In genomic region chr6:404685-405423, GRCh38 we compare ENCODE assay signal across 16 cellular contexts. TPM values are rescaled to one million over a fixed set of nuclear protein-coding genes. Genes with fewer than 3 reads are reported as not detected.
DNase-seq lines count a peak whose midpoint lies in the region; ATAC-seq and TF ChIP-seq lines count a peak whose summit lies in the region.
"Had no signal": no experiment of that assay in that cellular context is flagged by ENCODE, and none has a peak within 500 bp of the region (broad histone marks: within the 10 kb centered on the region; RNA-seq: fewer than 3 reads in every experiment).

No MANE protein-coding gene starts in this region.

- H3K27ac ChIP-seq in Karpas-422 (ENCODE audit: low read length): no peak overlapping the region
- H3K27ac ChIP-seq: GM23248 had no signal

- H3K4me1 ChIP-seq in Karpas-422 (ENCODE audit: low read length): no peaks in the 10 kb centered on the region

- H3K9ac ChIP-seq in Karpas-422 (ENCODE audit: low read length): no peak overlapping the region
- H3K9ac ChIP-seq: GM23248 had no signal

- CTCF ChIA-PET in T-cell (lab: Charles Lee): interaction anchor here in 1 of 2 donors (1.6 kb wide), 1 partner anchor 11 kb away, joined by 4 read pairs; no protein-coding TSS in a partner anchor

- peaks cover 32 to 36% of the 10 kb centered on the region in 2 donors for H3K4me1 Mint-ChIP-seq in natural killer cell treated with Interleukin-12 subunit alpha and Interleukin-12 subunit beta and Interleukin-15 and Interleukin-18, amount 100 ng/mL, for 72 hours (ENCODE audit: low read depth in 2 of 2)
- H3K4me1 Mint-ChIP-seq in natural killer cell: peaks cover 0 to 5% of the 10 kb centered on the region in 2 donors
- peaks cover 31 to 45% (median 43%) of the 10 kb centered on the region in 3 donors for H3K4me1 Mint-ChIP-seq in T-cell
- H3K4me1 Mint-ChIP-seq in activated naive CD8-positive, alpha-beta T cell treated with anti-CD3 and anti-CD28 coated beads, Interleukin-2, amount 10 ng/mL, durations not matched to agents 7 days and 5 days: peaks cover 71% of the 10 kb centered on the region

- no peaks in the 10 kb centered on the region for H3K27me3 ChIP-seq in Karpas-422 (ENCODE audit: low read length)

- H3K4me3 Mint-ChIP-seq in natural killer cell treated with Interleukin-12 subunit alpha and Interleukin-12 subunit beta and Interleukin-15 and Interleukin-18, amount 100 ng/mL, for 72 hours: no peak overlapping the region
- H3K4me3 Mint-ChIP-seq in natural killer cell (no peak overlapping the region), T-cell (peak overlapping the region; percentile 66 to 77 (median 69))
- peak overlapping the region; percentile 79 for H3K4me3 Mint-ChIP-seq in activated naive CD8-positive, alpha-beta T cell treated with anti-CD3 and anti-CD28 coated beads, Interleukin-2, amount 10 ng/mL, durations not matched to agents 7 days and 5 days

- no peaks in the 10 kb centered on the region for H3K9me3 ChIP-seq in Karpas-422 (ENCODE audit: low read length)

- no peak overlapping the region for H2AFZ ChIP-seq in Karpas-422 (ENCODE audit: low read length)
- H2AFZ ChIP-seq: GM23248 had no signal

- no peak for TF ChIP-seq CTCF in natural killer cell (IDR thresholded peaks at IDR 0.05)

- POLR2A ChIA-PET in T-cell (lab: Charles Lee): interaction anchor here in 1 of 2 donors (0.5 kb wide), 1 partner anchor 93 kb away, joined by 3 read pairs; no protein-coding TSS in a partner anchor
- POLR2A ChIA-PET in activated naive CD8-positive, alpha-beta T cell treated with anti-CD3 and anti-CD28 coated beads, Interleukin-2, amount 10 ng/mL, durations not matched to agents 7 days and 5 days (lab: Charles Lee): interaction anchor here (1.0 to 7.5 kb wide), 14 partner anchors 11 to 120 kb away, joined by 3 to 128 read pairs (median 6); partner anchors contain the start of gene IRF4

- no peak overlapping the region for H3K4me3 ChIP-seq in Karpas-422 (ENCODE audit: low read length)
- H3K4me3 ChIP-seq: GM23248 had no signal

- DNase-seq in natural killer cell treated with Interleukin-12 subunit alpha and Interleukin-12 subunit beta and Interleukin-15 and Interleukin-18, amount 100 ng/mL, for 72 hours (ENCODE audit: low spot score): no peak
- DNase-seq in natural killer cell (no peak), T-cell (peak in 9 of 34 experiments; percentile 5 to 37 (median 23)), G401 (ENCODE audit: low spot score) (no peak), A172 (ENCODE audit: low spot score) (no peak), Karpas-422 (no peak), NCI-H510A treated with DMSO at 0.1 percent for 48 hours (lab: John Stamatoyannopoulos, UW) (no peak)
- no peak for DNase-seq in activated naive CD8-positive, alpha-beta T cell treated with anti-CD3 and anti-CD28 coated beads, Interleukin-2, amount 10 ng/mL, durations not matched to agents 7 days and 5 days
- DNase-seq: GM23248, Kasumi-1, mammary epithelial cell, NCI-H1930, NCI-H82, trophoblast cell had no signal

- no peaks in the 10 kb centered on the region for H3K36me3 ChIP-seq in Karpas-422 (ENCODE audit: insufficient read depth, low read length)

- no peaks in the 10 kb centered on the region for H3K9me3 Mint-ChIP-seq in natural killer cell treated with Interleukin-12 subunit alpha and Interleukin-12 subunit beta and Interleukin-15 and Interleukin-18, amount 100 ng/mL, for 72 hours
- H3K9me3 Mint-ChIP-seq in natural killer cell: no peaks in the 10 kb centered on the region
- H3K9me3 Mint-ChIP-seq in T-cell: no peaks in the 10 kb centered on the region
- H3K9me3 Mint-ChIP-seq in activated naive CD8-positive, alpha-beta T cell treated with anti-CD3 and anti-CD28 coated beads, Interleukin-2, amount 10 ng/mL, durations not matched to agents 7 days and 5 days: no peaks in the 10 kb centered on the region

- H3K36me3 Mint-ChIP-seq in natural killer cell treated with Interleukin-12 subunit alpha and Interleukin-12 subunit beta and Interleukin-15 and Interleukin-18, amount 100 ng/mL, for 72 hours: peaks cover 60% of the 10 kb centered on the region
- H3K36me3 Mint-ChIP-seq in natural killer cell (no peaks in the 10 kb centered on the region), T-cell (peaks cover 70% of the 10 kb centered on the region)
- peaks cover 74% of the 10 kb centered on the region for H3K36me3 Mint-ChIP-seq in activated naive CD8-positive, alpha-beta T cell treated with anti-CD3 and anti-CD28 coated beads, Interleukin-2, amount 10 ng/mL, durations not matched to agents 7 days and 5 days

- H3K27ac Mint-ChIP-seq in natural killer cell treated with Interleukin-12 subunit alpha and Interleukin-12 subunit beta and Interleukin-15 and Interleukin-18, amount 100 ng/mL, for 72 hours: peak overlapping the region; percentile 39 to 63
- H3K27ac Mint-ChIP-seq in natural killer cell (no peak overlapping the region), T-cell (peak overlapping the region; percentile 90)
- peak overlapping the region; percentile 85 for H3K27ac Mint-ChIP-seq in activated naive CD8-positive, alpha-beta T cell treated with anti-CD3 and anti-CD28 coated beads, Interleukin-2, amount 10 ng/mL, durations not matched to agents 7 days and 5 days

- H3K27me3 Mint-ChIP-seq in natural killer cell treated with Interleukin-12 subunit alpha and Interleukin-12 subunit beta and Interleukin-15 and Interleukin-18, amount 100 ng/mL, for 72 hours: no peaks in the 10 kb centered on the region
- H3K27me3 Mint-ChIP-seq in natural killer cell (ENCODE audit: low read depth in 2 of 2) (no peaks in the 10 kb centered on the region), T-cell (no peaks in the 10 kb centered on the region)
- H3K27me3 Mint-ChIP-seq in activated naive CD8-positive, alpha-beta T cell treated with anti-CD3 and anti-CD28 coated beads, Interleukin-2, amount 10 ng/mL, durations not matched to agents 7 days and 5 days: no peaks in the 10 kb centered on the region

- no peak overlapping the region for H3K4me2 ChIP-seq in Karpas-422 (ENCODE audit: low read depth, low read length, poor library complexity, severe bottlenecking)

- in situ Hi-C loops in G401 (cut with HindIII; ENCODE audit: low sequenced_read_pairs): no loop called here

- no peaks in the 10 kb centered on the region for H4K20me1 ChIP-seq in Karpas-422 (ENCODE audit: insufficient read depth, low read depth, low read length)

- no peaks in the 10 kb centered on the region for H3K79me2 ChIP-seq in Karpas-422 (ENCODE audit: low read length)

- no peak for ATAC-seq in natural killer cell treated with Interleukin-12 subunit alpha and Interleukin-12 subunit beta and Interleukin-15 and Interleukin-18, amount 100 ng/mL, for 72 hours
- no peak for ATAC-seq in natural killer cell
- peak; percentile 55 to 76 (median 72) for ATAC-seq in T-cell (replicated peaks in 1 of 4)
- peak; percentile 64 for ATAC-seq in activated naive CD8-positive, alpha-beta T cell treated with anti-CD3 and anti-CD28 coated beads, Interleukin-2, amount 10 ng/mL, durations not matched to agents 7 days and 5 days (ENCODE audit: low read depth)
- ATAC-seq: Right ventricle myocardium inferior had no signal

- H3K9me2 ChIP-seq in Karpas-422 (replicated peaks; ENCODE audit: insufficient read depth, low read length): no peaks in the 10 kb centered on the region

- intact Hi-C loops in natural killer cell (cut with micrococcal nuclease): no loop called here

RNA-seq across cellular contexts. Expression of gene IRF4, which starts 13.3 kb away (rescaled TPM):
- total RNA-seq in natural killer cell treated with Interleukin-12 subunit alpha and Interleukin-12 subunit beta and Interleukin-15 and Interleukin-18, amount 100 ng/mL, for 72 hours: 100 to 1,000 TPM; 112 to 388 TPM
- total RNA-seq in natural killer cell (10 to 100 TPM in 1 of 3 donors, 1 to 10 TPM in 2; 3.5 to 37.5 (median 3.5) TPM), T-cell (10 to 100 TPM; 16.9 to 67.2 (median 28.4) TPM)
- 10 to 100 TPM; 94.2 to 95.1 TPM for total RNA-seq in activated naive CD8-positive, alpha-beta T cell treated with anti-CD3 and anti-CD28 coated beads, Interleukin-2, amount 10 ng/mL, durations not matched to agents 7 days and 5 days
- not detected in 2 replicates for total RNA-seq in G401 (2014; rRNA removed; shearing (Covaris generic))
- total RNA-seq in A172 (2014; rRNA removed; shearing (Covaris generic)): 0.29 TPM in 1 of 2 replicates, not detected in the other
- not detected in 2 replicates for total RNA-seq in Karpas-422 (2014; rRNA removed; shearing (Covaris generic); ENCODE audit: low replicate concordance)
- total RNA-seq: GM23248, mammary epithelial cell, osteocyte had no signal

Comparison
In these comparisons a context has a peak if more than half of its experiments do, and no peak if none do; other contexts are left out.
1. H3K27ac Mint-ChIP-seq: peak in natural killer cell treated with Interleukin-12 subunit alpha and Interleukin-12 subunit beta and Interleukin-15 and Interleukin-18, amount 100 ng/mL, for 72 hours (2 of 2), T-cell (2 of 2) and activated naive CD8-positive, alpha-beta T cell treated with anti-CD3 and anti-CD28 coated beads, Interleukin-2, amount 10 ng/mL, durations not matched to agents 7 days and 5 days (single experiment); none in natural killer cell (0 of 2).
2. ATAC-seq: peak in T-cell (4 of 4) and activated naive CD8-positive, alpha-beta T cell treated with anti-CD3 and anti-CD28 coated beads, Interleukin-2, amount 10 ng/mL, durations not matched to agents 7 days and 5 days (single experiment); none in natural killer cell treated with Interleukin-12 subunit alpha and Interleukin-12 subunit beta and Interleukin-15 and Interleukin-18, amount 100 ng/mL, for 72 hours (0 of 2) and natural killer cell (0 of 3).
3. H3K4me3 Mint-ChIP-seq: peak in T-cell (3 of 3) and activated naive CD8-positive, alpha-beta T cell treated with anti-CD3 and anti-CD28 coated beads, Interleukin-2, amount 10 ng/mL, durations not matched to agents 7 days and 5 days (single experiment); none in natural killer cell treated with Interleukin-12 subunit alpha and Interleukin-12 subunit beta and Interleukin-15 and Interleukin-18, amount 100 ng/mL, for 72 hours (single experiment) and natural killer cell (single experiment).